In the genomic region with DNA sequence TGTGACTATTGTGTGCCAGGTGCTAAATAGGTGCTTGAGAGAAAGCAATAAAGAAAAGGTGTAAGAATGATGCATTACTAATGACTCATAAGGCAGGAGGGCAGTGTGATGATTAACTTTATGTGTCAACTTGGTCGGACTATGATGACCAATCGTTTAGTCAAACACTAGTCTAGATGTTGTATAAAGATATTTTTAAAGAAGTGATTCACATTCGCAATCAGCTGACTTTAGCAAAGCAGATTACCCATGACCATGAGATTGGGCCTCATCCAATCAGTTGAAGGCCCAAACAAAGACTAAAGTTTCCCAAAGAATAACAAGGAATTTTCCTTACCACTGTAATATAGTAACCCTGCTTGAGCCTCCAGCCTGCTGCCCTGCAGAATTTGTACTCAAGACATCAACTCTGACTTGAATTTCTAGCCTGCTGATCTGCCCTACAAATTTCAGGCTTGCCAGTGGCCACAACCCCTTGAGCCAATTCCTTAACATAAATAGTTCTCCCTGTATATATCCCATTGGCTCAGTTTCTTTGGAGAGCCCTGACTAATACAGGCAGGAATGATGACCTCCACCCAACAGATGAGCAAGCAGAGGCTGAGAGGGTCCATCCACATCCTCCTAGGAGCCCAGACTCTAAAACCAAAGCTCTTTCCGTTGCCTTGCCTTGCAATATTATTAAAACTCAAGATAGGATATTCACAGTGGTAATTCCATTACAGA, we compare ENCODE assay signal across 1 cellular context.
TF ChIP-seq lines count a peak whose summit lies in the region.

No MANE protein-coding gene starts in this region.

TF ChIP-seq in HepG2, 621 proteins besides CTCF, POLR2A, EP300 and RAD21 (continued from another document):
- peak; percentile 65 for TF ChIP-seq SOX5 (CRISPR knock-in tag; IDR thresholded peaks at IDR 0.05; ENCODE audit: borderline replicate concordance)
- TF ChIP-seq ZKSCAN5 (CRISPR knock-in tag; IDR thresholded peaks at IDR 0.05): no peak
- TF ChIP-seq ZNF282 (IDR thresholded peaks at IDR 0.05; ENCODE audit: partially characterized antibody): no peak
- TF ChIP-seq, protein P1, sequence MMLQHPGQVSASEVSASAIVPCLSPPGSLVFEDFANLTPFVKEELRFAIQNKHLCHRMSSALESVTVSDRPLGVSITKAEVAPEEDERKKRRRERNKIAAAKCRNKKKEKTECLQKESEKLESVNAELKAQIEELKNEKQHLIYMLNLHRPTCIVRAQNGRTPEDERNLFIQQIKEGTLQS (CRISPR knock-in tag; IDR thresholded peaks at IDR 0.05): 0 out of 2 replicates have a peak, but pooled peaks have one; percentile 50
- 0 out of 2 replicates have a peak, but pooled peaks have one; percentile 20 for TF ChIP-seq SAP130 (CRISPR knock-in tag; IDR thresholded peaks at IDR 0.05; ENCODE audit: low read depth)
- TF ChIP-seq, protein P2, sequence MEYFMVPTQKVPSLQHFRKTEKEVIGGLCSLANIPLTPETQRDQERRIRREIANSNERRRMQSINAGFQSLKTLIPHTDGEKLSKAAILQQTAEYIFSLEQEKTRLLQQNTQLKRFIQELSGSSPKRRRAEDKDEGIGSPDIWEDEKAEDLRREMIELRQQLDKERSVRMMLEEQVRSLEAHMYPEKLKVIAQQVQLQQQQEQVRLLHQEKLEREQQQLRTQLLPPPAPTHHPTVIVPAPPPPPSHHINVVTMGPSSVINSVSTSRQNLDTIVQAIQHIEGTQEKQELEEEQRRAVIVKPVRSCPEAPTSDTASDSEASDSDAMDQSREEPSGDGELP (IDR thresholded peaks at IDR 0.05; ENCODE audit: borderline replicate concordance, low read depth): peak; percentile 78
- TF ChIP-seq, protein P3, sequence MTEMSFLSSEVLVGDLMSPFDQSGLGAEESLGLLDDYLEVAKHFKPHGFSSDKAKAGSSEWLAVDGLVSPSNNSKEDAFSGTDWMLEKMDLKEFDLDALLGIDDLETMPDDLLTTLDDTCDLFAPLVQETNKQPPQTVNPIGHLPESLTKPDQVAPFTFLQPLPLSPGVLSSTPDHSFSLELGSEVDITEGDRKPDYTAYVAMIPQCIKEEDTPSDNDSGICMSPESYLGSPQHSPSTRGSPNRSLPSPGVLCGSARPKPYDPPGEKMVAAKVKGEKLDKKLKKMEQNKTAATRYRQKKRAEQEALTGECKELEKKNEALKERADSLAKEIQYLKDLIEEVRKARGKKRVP (CRISPR knock-in tag; IDR thresholded peaks at IDR 0.05): 0 out of 4 replicates have a peak, but pooled peaks of 1 of the 2 experiments have one; percentile 11
- 0 out of 2 replicates have a peak, but pooled peaks have one; percentile 36 for TF ChIP-seq ZNF644 (CRISPR knock-in tag; IDR thresholded peaks at IDR 0.05; ENCODE audit: low read depth)
- TF ChIP-seq CENPT (CRISPR knock-in tag; IDR thresholded peaks at IDR 0.05; ENCODE audit: low read depth): no peak
- TF ChIP-seq, protein P4, sequence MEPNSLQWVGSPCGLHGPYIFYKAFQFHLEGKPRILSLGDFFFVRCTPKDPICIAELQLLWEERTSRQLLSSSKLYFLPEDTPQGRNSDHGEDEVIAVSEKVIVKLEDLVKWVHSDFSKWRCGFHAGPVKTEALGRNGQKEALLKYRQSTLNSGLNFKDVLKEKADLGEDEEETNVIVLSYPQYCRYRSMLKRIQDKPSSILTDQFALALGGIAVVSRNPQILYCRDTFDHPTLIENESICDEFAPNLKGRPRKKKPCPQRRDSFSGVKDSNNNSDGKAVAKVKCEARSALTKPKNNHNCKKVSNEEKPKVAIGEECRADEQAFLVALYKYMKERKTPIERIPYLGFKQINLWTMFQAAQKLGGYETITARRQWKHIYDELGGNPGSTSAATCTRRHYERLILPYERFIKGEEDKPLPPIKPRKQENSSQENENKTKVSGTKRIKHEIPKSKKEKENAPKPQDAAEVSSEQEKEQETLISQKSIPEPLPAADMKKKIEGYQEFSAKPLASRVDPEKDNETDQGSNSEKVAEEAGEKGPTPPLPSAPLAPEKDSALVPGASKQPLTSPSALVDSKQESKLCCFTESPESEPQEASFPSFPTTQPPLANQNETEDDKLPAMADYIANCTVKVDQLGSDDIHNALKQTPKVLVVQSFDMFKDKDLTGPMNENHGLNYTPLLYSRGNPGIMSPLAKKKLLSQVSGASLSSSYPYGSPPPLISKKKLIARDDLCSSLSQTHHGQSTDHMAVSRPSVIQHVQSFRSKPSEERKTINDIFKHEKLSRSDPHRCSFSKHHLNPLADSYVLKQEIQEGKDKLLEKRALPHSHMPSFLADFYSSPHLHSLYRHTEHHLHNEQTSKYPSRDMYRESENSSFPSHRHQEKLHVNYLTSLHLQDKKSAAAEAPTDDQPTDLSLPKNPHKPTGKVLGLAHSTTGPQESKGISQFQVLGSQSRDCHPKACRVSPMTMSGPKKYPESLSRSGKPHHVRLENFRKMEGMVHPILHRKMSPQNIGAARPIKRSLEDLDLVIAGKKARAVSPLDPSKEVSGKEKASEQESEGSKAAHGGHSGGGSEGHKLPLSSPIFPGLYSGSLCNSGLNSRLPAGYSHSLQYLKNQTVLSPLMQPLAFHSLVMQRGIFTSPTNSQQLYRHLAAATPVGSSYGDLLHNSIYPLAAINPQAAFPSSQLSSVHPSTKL (CRISPR knock-in tag; IDR thresholded peaks at IDR 0.05): peak; percentile 46; the same call in 1 of the 2 replicates
